In the genomic region with DNA sequence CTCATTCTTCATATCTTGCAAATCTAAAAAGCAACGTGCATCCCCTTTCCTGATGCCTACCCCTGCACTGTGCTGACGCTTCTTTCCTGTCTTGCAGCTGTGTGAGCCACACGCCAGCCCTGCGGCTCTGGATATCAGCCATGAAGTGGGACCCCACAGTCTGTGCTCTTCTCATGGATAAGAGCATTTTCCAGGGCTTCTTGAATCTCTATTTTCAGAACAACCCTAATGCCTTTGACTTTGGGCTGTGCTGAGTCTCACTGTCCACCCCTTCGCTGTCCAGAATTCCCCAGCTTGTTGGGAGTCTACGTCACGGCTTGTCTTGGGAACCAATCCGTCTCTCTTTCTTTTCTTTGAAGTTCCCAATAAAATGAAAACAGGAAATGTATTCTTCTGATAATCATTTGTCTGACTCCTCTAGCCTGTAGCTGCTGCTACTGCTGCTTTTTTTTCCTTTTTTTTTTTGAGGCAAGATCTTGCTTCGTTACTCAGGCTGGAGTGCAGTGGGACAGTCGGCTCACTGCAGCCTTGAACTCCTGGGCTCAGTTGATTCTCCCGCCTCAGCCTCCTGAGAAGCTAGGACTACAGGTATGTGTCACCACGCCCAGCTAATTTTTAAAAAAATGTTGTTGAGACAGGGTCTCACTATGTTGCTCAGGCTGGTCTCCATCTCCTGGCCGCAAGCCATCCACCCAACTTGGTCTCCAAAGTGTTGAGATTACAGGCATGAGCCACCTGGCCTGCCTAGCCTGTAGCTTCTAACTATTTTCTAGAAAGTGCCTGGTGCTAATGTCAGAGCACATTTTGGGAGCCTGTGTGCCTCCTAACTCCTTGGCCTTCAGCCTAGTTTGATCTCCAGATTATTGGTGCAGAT, we compare ENCODE assay signal across 12 cellular contexts. TPM values are rescaled to one million over a fixed set of nuclear protein-coding genes. Genes with fewer than 3 reads are reported as not detected.
DNase-seq lines count a peak whose midpoint lies in the region; ATAC-seq and TF ChIP-seq lines count a peak whose summit lies in the region.
"Had no signal": no experiment of that assay in that cellular context is flagged by ENCODE, and none has a peak within 500 bp of the region (broad histone marks: within the 10 kb centered on the region; RNA-seq: fewer than 3 reads in every experiment).

No MANE protein-coding gene starts in this region.

- peaks cover 3% of the 10 kb centered on the region for H3K27me3 Mint-ChIP-seq in osteocyte (ENCODE audit: unreplicated experiment)

- H4K20me1 ChIP-seq in PC-3 (ENCODE audit: low read length) = no peaks in the 10 kb centered on the region

- CTCF ChIA-PET in PC-3 (lab: Charles Lee) = no interaction called here

- H3K27ac Mint-ChIP-seq in osteocyte (ENCODE audit: unreplicated experiment) = no peak overlapping the region

- H3K4me1 ChIP-seq in PC-3 (ENCODE audit: insufficient read depth, low read length) = peaks cover 15% of the 10 kb centered on the region
- peaks cover 41% of the 10 kb centered on the region for H3K4me1 ChIP-seq in lower lobe of right lung
- H3K4me1 ChIP-seq in suprapubic skin = peaks cover 14% of the 10 kb centered on the region

- no peaks in the 10 kb centered on the region for H3K36me3 Mint-ChIP-seq in osteocyte (ENCODE audit: unreplicated experiment)

- TF ChIP-seq CTCF in PC-3 (conservative IDR thresholded peaks at IDR 0.05; ENCODE audit: low read depth, low read length) = no peak
- TF ChIP-seq CTCF in choroid plexus epithelial cell (conservative IDR thresholded peaks at IDR 0.05; ENCODE audit: low read depth, low read length) = no peak
- no peak for TF ChIP-seq CTCF in lower lobe of right lung (IDR thresholded peaks at IDR 0.05)
- no peak for TF ChIP-seq CTCF in suprapubic skin (IDR thresholded peaks at IDR 0.05)
- no peak for TF ChIP-seq CTCF in osteocyte (IDR thresholded peaks at IDR 0.05)

- no TSS peak for BruUV-seq in PC-3 (replicated peaks; lab: Mats Ljungman, UMichigan)

- H2AFZ ChIP-seq in PC-3 (ENCODE audit: low read length) = no peak overlapping the region

- WGBS in suprapubic skin = 63% methylated on average over 13 of the region's 13 CpGs

- no peak overlapping the region for H3K4me3 Mint-ChIP-seq in osteocyte (ENCODE audit: unreplicated experiment)

- ATAC-seq in PC-3 (no peak), lower lobe of right lung (peak in 1 of 2 donors; percentile 11), HG02840 (IDR thresholded peaks at IDR 0.05; ENCODE audit: low FRiP score, unreplicated experiment) (no peak)

- peak overlapping the region; percentile 62 for H3K27ac ChIP-seq in PC-3 (ENCODE audit: low read length)
- peak overlapping the region; percentile 76 for H3K27ac ChIP-seq in lower lobe of right lung
- H3K27ac ChIP-seq in suprapubic skin = peak overlapping the region; percentile 27

- peak overlapping the region; percentile 64 for H3K9ac ChIP-seq in PC-3 (ENCODE audit: low read length)

- H3K9me2 ChIP-seq in PC-3 (replicated peaks; ENCODE audit: low read length) = no peaks in the 10 kb centered on the region

- no peak overlapping the region for H3K4me2 ChIP-seq in PC-3 (ENCODE audit: low read length)

- no peak for TF ChIP-seq EP300 in suprapubic skin (IDR thresholded peaks at IDR 0.05)

- DNase-seq in PC-3 (no peak), choroid plexus epithelial cell (ENCODE audit: low read depth) (peak; percentile 93), lower lobe of right lung (no peak), suprapubic skin (ENCODE audit: low spot score in 2 of 2) (no peak), DMS79 (lab: John Stamatoyannopoulos, UW) (no peak), osteocyte (ENCODE audit: extremely low spot score, unreplicated experiment) (no peak)
- no peak for DNase-seq in central memory CD4-positive, alpha-beta T cell
- DNase-seq: activated naive CD4-positive, alpha-beta T cell treated with Interleukin-2 at 50 U/mL for 16 hours; mucosa of descending colon; NCI-H1417 treated with DMSO at 0.1 percent for 48 hours; stimulated activated CD4-positive, alpha-beta T cell treated with anti-CD3 and anti-CD28 coated beads, Interleukin-4, amount 100 ng/mL, for 24 hours had no signal

- H3K4me1 Mint-ChIP-seq in osteocyte (ENCODE audit: unreplicated experiment) = peaks cover 23% of the 10 kb centered on the region

- TF ChIP-seq POLR2A in suprapubic skin (IDR thresholded peaks at IDR 0.05) = no peak

- no peaks in the 10 kb centered on the region for H3K79me2 ChIP-seq in PC-3 (ENCODE audit: low read length)

- no peaks in the 10 kb centered on the region for H3F3A ChIP-seq in PC-3 (ENCODE audit: low read length, unreplicated experiment)

- H3K36me3 ChIP-seq in PC-3 (ENCODE audit: low read depth, low read length) = no peaks in the 10 kb centered on the region
- no peaks in the 10 kb centered on the region for H3K36me3 ChIP-seq in lower lobe of right lung
- peaks cover 3% of the 10 kb centered on the region for H3K36me3 ChIP-seq in suprapubic skin

- no peaks in the 10 kb centered on the region for H3K9me3 Mint-ChIP-seq in osteocyte (ENCODE audit: unreplicated experiment)

- H3K9me3 ChIP-seq in PC-3 (ENCODE audit: low read length) (no peaks in the 10 kb centered on the region), lower lobe of right lung (no peaks in the 10 kb centered on the region), suprapubic skin (no peaks in the 10 kb centered on the region)
- H3K9me3 ChIP-seq: mucosa of descending colon had no signal

- POLR2A ChIA-PET in PC-3 (lab: Charles Lee; ENCODE audit: unreplicated experiment) = no interaction called here

- intact Hi-C loops in PC-3 (cut with micrococcal nuclease) (no loop called here), lower lobe of right lung (cut with DNase I) (no loop called here)

- H3K4me3 ChIP-seq in PC-3 (ENCODE audit: low read length) (no peak overlapping the region), choroid plexus epithelial cell (ENCODE audit: low read depth, low read length) (peak overlapping the region; percentile 41), lower lobe of right lung (no peak overlapping the region), suprapubic skin (no peak overlapping the region)
- H3K4me3 ChIP-seq: mucosa of descending colon had no signal

- H3K27me3 ChIP-seq in PC-3 (ENCODE audit: low read length) = no peaks in the 10 kb centered on the region
- H3K27me3 ChIP-seq in lower lobe of right lung (ENCODE audit: low read depth) = no peaks in the 10 kb centered on the region
- no peaks in the 10 kb centered on the region for H3K27me3 ChIP-seq in suprapubic skin

RNA-seq across cellular contexts. Expression of gene GSTO2, which starts 30.3 kb away (rescaled TPM):
- 8.1 and 13.8 TPM in 2 replicates for total RNA-seq in PC-3 (2014; rRNA removed)
- 7.8 TPM for total RNA-seq in lower lobe of right lung
- total RNA-seq in suprapubic skin = 10 to 100 TPM; 19.0 to 35.5 (median 25.4) TPM
- total RNA-seq in osteocyte = 0.31 and 0.54 TPM in 2 replicates

RNA-seq across cellular contexts. Expression of gene ITPRIP, which starts 39.0 kb away (rescaled TPM):
- total RNA-seq in PC-3 (2014; rRNA removed) = 7.0 and 10.3 TPM in 2 replicates
- 37.0 TPM for total RNA-seq in lower lobe of right lung
- 100 to 1,000 TPM in 3 of 4 donors, 10 to 100 TPM in 1; 98.5 to 217 (median 191) TPM for total RNA-seq in suprapubic skin
- 15.5 and 17.5 TPM in 2 replicates for total RNA-seq in osteocyte

RNA-seq across cellular contexts. Expression of gene GSTO1, which starts 44.6 kb away (rescaled TPM):
- total RNA-seq in PC-3 (2014; rRNA removed) (38.2 and 46.0 TPM in 2 replicates), lower lobe of right lung (133 TPM), suprapubic skin (10 to 100 TPM; 38.2 to 61.4 (median 56.7) TPM), osteocyte (71.8 and 77.4 TPM in 2 replicates)

RNA-seq across cellular contexts. Expression of gene CFAP58, which starts 54.4 kb away (rescaled TPM):
- 0.26 TPM in 1 of 2 replicates, not detected in the other for total RNA-seq in PC-3 (2014; rRNA removed)
- total RNA-seq in lower lobe of right lung = 1.1 TPM
- total RNA-seq in suprapubic skin = 1 to 10 TPM in 1 of 4 donors, under 1 TPM in 3; 0.13 to 1.0 (median 0.39) TPM
- 0.16 and 0.29 TPM in 2 replicates for total RNA-seq in osteocyte
